ENCODE assay signal across 17 cellular contexts in the genomic region with DNA sequence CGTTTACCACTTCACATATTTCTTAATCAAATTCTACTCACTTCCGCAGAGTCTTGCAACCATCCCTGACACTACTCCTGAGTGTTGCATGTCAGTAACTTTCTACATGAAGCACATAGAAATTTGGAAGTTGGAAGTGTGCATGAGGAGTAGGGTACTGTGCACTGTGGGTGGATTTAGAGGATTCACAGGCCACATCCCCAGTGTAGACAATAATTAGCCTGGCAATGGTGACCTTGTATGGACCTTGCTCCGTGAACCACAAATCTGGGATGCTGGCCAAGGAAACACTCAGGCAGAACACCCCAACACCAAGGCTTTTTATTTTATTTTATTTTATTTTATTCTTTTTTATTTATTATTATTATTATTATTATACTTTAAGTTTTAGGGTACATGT. TPM values are rescaled to one million over a fixed set of nuclear protein-coding genes. Genes with fewer than 3 reads are reported as not detected.
DNase-seq lines count a peak whose midpoint lies in the region; ATAC-seq and TF ChIP-seq lines count a peak whose summit lies in the region.
"Had no signal": no experiment of that assay in that cellular context is flagged by ENCODE, and none has a peak within 500 bp of the region (broad histone marks: within the 10 kb centered on the region; RNA-seq: fewer than 3 reads in every experiment).

No MANE protein-coding gene starts in this region.

- no peaks in the 10 kb centered on the region for H3K36me3 ChIP-seq in MM.1S (replicated peaks; ENCODE audit: insufficient read depth, low read length)
- H3K36me3 ChIP-seq: BLaER1, HAP-1 had no signal

- no peak for TF ChIP-seq CTCF in epithelial cell of proximal tubule (conservative IDR thresholded peaks at IDR 0.05; ENCODE audit: low read depth, low read length)
- no peak for TF ChIP-seq CTCF in MM.1S (IDR thresholded peaks at IDR 0.05; ENCODE audit: low read length)
- no peak for TF ChIP-seq CTCF in HFFc6 (IDR thresholded peaks at IDR 0.05)

- ATAC-seq in left lobe of liver (peak; percentile 97), HG03378 (IDR thresholded peaks at IDR 0.05; ENCODE audit: unreplicated experiment) (no peak)
- ATAC-seq: A549, GM12878 had no signal

- H4K20me1 ChIP-seq in MM.1S (ENCODE audit: insufficient read depth, low read length), result no peaks in the 10 kb centered on the region
- H4K20me1 ChIP-seq: BLaER1 had no signal

- H3K27ac ChIP-seq in MM.1S (ENCODE audit: low read length), result no peak overlapping the region
- H3K27ac ChIP-seq: 22Rv1, A549, BLaER1 had no signal

- no peak overlapping the region for H2AFZ ChIP-seq in MM.1S (ENCODE audit: low read length)

- H3F3A ChIP-seq in MM.1S (ENCODE audit: insufficient read depth, low read length), result no peaks in the 10 kb centered on the region

- no peak overlapping the region for H3K4me3 Mint-ChIP-seq in HFFc6
- H3K4me3 Mint-ChIP-seq: CD14-positive monocyte; CD4-positive, alpha-beta memory T cell; IgD-negative memory B cell had no signal

- DNase-seq in ACHN (peak; percentile 70), epithelial cell of proximal tubule (ENCODE audit: low read depth) (peak; percentile 67), left lobe of liver (ENCODE audit: low spot score) (peak; percentile 82), mucosa of gallbladder (ENCODE audit: low spot score) (peak; percentile 57), MM.1S (no peak), HFFc6 (no peak), dedifferentiated amniotic fluid mesenchymal stem cell (ENCODE audit: extremely low spot score) (no peak)
- DNase-seq: CD4-positive, alpha-beta memory T cell; DMS79 treated with DMSO at 0.1 percent for 48 hours had no signal

- H3K36me3 Mint-ChIP-seq in HFFc6 (ENCODE audit: low read depth), result no peaks in the 10 kb centered on the region
- H3K36me3 Mint-ChIP-seq: CD14-positive monocyte; CD4-positive, alpha-beta memory T cell; IgD-negative memory B cell had no signal

- H3K4me2 ChIP-seq in MM.1S (ENCODE audit: low read depth, low read length), result no peak overlapping the region
- H3K4me2 ChIP-seq: A549, BLaER1 had no signal

- no peaks in the 10 kb centered on the region for H3K9me3 ChIP-seq in MM.1S (replicated peaks; ENCODE audit: insufficient read depth, low read length)
- H3K9me3 ChIP-seq: HAP-1 had no signal

- no peaks in the 10 kb centered on the region for H3K79me2 ChIP-seq in MM.1S (ENCODE audit: low read length)

- H3K9me3 Mint-ChIP-seq in HFFc6, result peaks cover 7% of the 10 kb centered on the region; the same call in 1 of the 2 replicates

- no peaks in the 10 kb centered on the region for H3K9me2 ChIP-seq in MM.1S (replicated peaks; ENCODE audit: insufficient read depth, low read length)

- peaks cover 7% of the 10 kb centered on the region for H3K27me3 Mint-ChIP-seq in HFFc6 (ENCODE audit: insufficient read depth)

- no peaks in the 10 kb centered on the region for H3K4me1 ChIP-seq in MM.1S (ENCODE audit: low read length)
- H3K4me1 ChIP-seq: A549, BLaER1, HAP-1 had no signal

- H3K4me1 Mint-ChIP-seq in HFFc6 (ENCODE audit: low read depth), result no peaks in the 10 kb centered on the region
- H3K4me1 Mint-ChIP-seq: CD14-positive monocyte; CD4-positive, alpha-beta memory T cell; IgD-negative memory B cell had no signal

- H3K27ac Mint-ChIP-seq in HFFc6, result no peak overlapping the region
- H3K27ac Mint-ChIP-seq: CD14-positive monocyte; CD4-positive, alpha-beta memory T cell; IgD-negative memory B cell had no signal

- no peaks in the 10 kb centered on the region for H3K27me3 ChIP-seq in MM.1S (replicated peaks; ENCODE audit: insufficient read depth, low read length)
- H3K27me3 ChIP-seq: BLaER1 had no signal

- no peak overlapping the region for H3K9ac ChIP-seq in MM.1S (ENCODE audit: low read length)
- H3K9ac ChIP-seq: BLaER1 had no signal

- H3K4me3 ChIP-seq in epithelial cell of proximal tubule (ENCODE audit: low read depth, low read length), result no peak overlapping the region
- no peak overlapping the region for H3K4me3 ChIP-seq in MM.1S (ENCODE audit: low read length)
- H3K4me3 ChIP-seq: A549, BLaER1, GM12878, HAP-1 had no signal

- in situ Hi-C loops in ACHN (cut with HindIII; ENCODE audit: low pct_ligation_motif_present, low pct_unique_long_range_greater_than_20kb, low sequenced_read_pairs), result no loop called here

RNA-seq across cellular contexts. Expression of gene CTSL, which starts 25.5 kb away (rescaled TPM):
- total RNA-seq in epithelial cell of proximal tubule, result 80.9 and 88.4 TPM in 2 replicates
- total RNA-seq in left lobe of liver, result 152 TPM
- 107 TPM for total RNA-seq in mucosa of gallbladder
- 100 to 1,000 TPM; 189 to 232 (median 210) TPM for total RNA-seq in HFFc6 (2021; fragmentation: NEBNext Ultra II Directional; extraction: Animal tissue kit (Norgen Biotek cat#: 25700))

Comparison
In these comparisons a context has a peak if more than half of its experiments do, and no peak if none do; other contexts are left out.
1. DNase-seq: peak in ACHN (single experiment), epithelial cell of proximal tubule (single experiment), left lobe of liver (single experiment) and mucosa of gallbladder (single experiment); none in MM.1S (single experiment), HFFc6 (single experiment) and dedifferentiated amniotic fluid mesenchymal stem cell (single experiment).